30 cellular contexts compared by ENCODE assay signal in genomic region chr11:7903940-7904339, GRCh38. TPM values are rescaled to one million over a fixed set of nuclear protein-coding genes. Genes with fewer than 3 reads are reported as not detected.
DNase-seq lines count a peak whose midpoint lies in the region; TF ChIP-seq lines count a peak whose summit lies in the region.
"Had no signal": no experiment of that assay in that cellular context is flagged by ENCODE, and none has a peak within 500 bp of the region (broad histone marks: within the 10 kb centered on the region; RNA-seq: fewer than 3 reads in every experiment).

No MANE protein-coding gene starts in this region.

- H3K4me1 ChIP-seq in breast epithelium, result no peaks in the 10 kb centered on the region
- H3K4me1 ChIP-seq in left ventricle myocardium inferior, result no peaks in the 10 kb centered on the region
- H3K4me1 ChIP-seq: SJCRH30, thyroid gland had no signal

- H3K9me3 ChIP-seq in breast epithelium (no peaks in the 10 kb centered on the region), left ventricle myocardium inferior (replicated peaks) (no peaks in the 10 kb centered on the region)
- H3K9me3 ChIP-seq: esophagus squamous epithelium, SJCRH30, thyroid gland had no signal

- H3K4me3 ChIP-seq in breast epithelium, result peak overlapping the region in 2 of 3 donors; percentile 26 to 36
- H3K4me3 ChIP-seq in left ventricle myocardium inferior, result no peak overlapping the region
- H3K4me3 ChIP-seq: esophagus squamous epithelium, SJCRH30, thyroid gland had no signal

- no peaks in the 10 kb centered on the region for H3K36me3 ChIP-seq in breast epithelium
- no peaks in the 10 kb centered on the region for H3K36me3 ChIP-seq in left ventricle myocardium inferior
- H3K36me3 ChIP-seq: brain microvascular endothelial cell, esophagus squamous epithelium, SJCRH30, thyroid gland had no signal

- intact Hi-C loops in breast epithelium (cut with DNase I; ENCODE audit: low total_unique reads), result no loop called here
- intact Hi-C loops in MCF 10A (cut with micrococcal nuclease), result no loop called here
- intact Hi-C loops in left ventricle myocardium inferior (cut with micrococcal nuclease), result no loop called here

- BruUV-seq in MCF 10A (replicated peaks; lab: Mats Ljungman, UMichigan), result no TSS peak

- DNase-seq in breast epithelium (ENCODE audit: low spot score in 2 of 2), result no peak
- no peak for DNase-seq in MCF 10A (ENCODE audit: unreplicated experiment)
- no peak for DNase-seq in epithelial cell of prostate (ENCODE audit: low read depth, low spot score)
- no peak for DNase-seq in hippocampal formation (lab: John Stamatoyannopoulos, UW)
- DNase-seq in left ventricle myocardium inferior, result no peak
- DNase-seq in T-helper 2 cell, result no peak
- no peak for DNase-seq in NCI-H1417 (lab: John Stamatoyannopoulos, UW)
- DNase-seq: activated CD8-positive, alpha-beta T cell treated with anti-CD3 and anti-CD28 coated beads, Interleukin-2, amount 10 ng/mL, durations not matched to agents 7 days and 5 days; activated effector memory CD4-positive, alpha-beta T cell treated with anti-CD3 and anti-CD28 coated beads, Interleukin-2, amount 50 U/mL, for 16 hours; AML-193; brain microvascular endothelial cell; CD4-positive, alpha-beta memory T cell; DMS 273 treated with DMSO at 0.1 percent for 48 hours; effector memory CD4-positive, alpha-beta T cell; esophagus squamous epithelium; GF-D8; NCI-H524; right cardiac atrium; SJCRH30; stimulated activated CD4-positive, alpha-beta T cell treated with anti-CD3 and anti-CD28 coated beads, Interleukin-15, amount 100 ng/mL, for 24 hours; stimulated activated naive CD8-positive, alpha-beta T cell treated with anti-CD3 and anti-CD28 coated beads, Interleukin-15, Interleukin-2, amounts not matched to agents 100 U/mL and 50 U/mL, for 24 hours; thyroid gland had no signal

- H3K27me3 ChIP-seq in breast epithelium (no peaks in the 10 kb centered on the region), left ventricle myocardium inferior (ENCODE audit: low read depth) (peaks cover 55% of the 10 kb centered on the region)
- H3K27me3 ChIP-seq: brain microvascular endothelial cell, esophagus squamous epithelium, SJCRH30, thyroid gland had no signal

- H3K27ac Mint-ChIP-seq in MCF 10A (ENCODE audit: low read depth, unreplicated experiment) (no peak overlapping the region), nephron (peak overlapping the region in 2 of 3 experiments; percentile 72 to 96)
- H3K27ac Mint-ChIP-seq: activated CD8-positive, alpha-beta T cell treated with anti-CD3 and anti-CD28 coated beads, Interleukin-2, amount 10 ng/mL, durations not matched to agents 7 days and 5 days; CD4-positive, alpha-beta memory T cell; natural killer cell treated with Interleukin-12 subunit alpha and Interleukin-12 subunit beta and Interleukin-15 and Interleukin-18, amount 100 ng/mL, for 72 hours; T-helper 1 cell treated with Interleukin-12 subunit alpha and Interleukin-12 subunit beta and Interleukin-4 antibody, amounts not matched to agents 30 μg/mL and 1 μg/mL, for 36 hours had no signal

- CTCF ChIA-PET in MCF 10A (lab: Yijun Ruan, JAX), result interaction anchor here (9.6 to 9.7 kb wide), 2 partner anchors 12 to 81 kb away, joined by 94 to 98 read pairs; partner anchors contain the start of gene EIF3F

- H3K27ac ChIP-seq in breast epithelium (no peak overlapping the region), epithelial cell of prostate (peak overlapping the region; percentile 93), left ventricle myocardium inferior (replicated peaks) (no peak overlapping the region)
- H3K27ac ChIP-seq: brain microvascular endothelial cell, esophagus squamous epithelium, KMS-11, SJCRH30, thyroid gland had no signal

- no peaks in the 10 kb centered on the region for H3K36me3 Mint-ChIP-seq in MCF 10A (ENCODE audit: insufficient read depth, unreplicated experiment)
- H3K36me3 Mint-ChIP-seq in nephron (ENCODE audit: low read depth), result no peaks in the 10 kb centered on the region
- H3K36me3 Mint-ChIP-seq: CD4-positive, alpha-beta memory T cell; natural killer cell treated with Interleukin-12 subunit alpha and Interleukin-12 subunit beta and Interleukin-15 and Interleukin-18, amount 100 ng/mL, for 72 hours had no signal

- H3K9me3 Mint-ChIP-seq in MCF 10A (ENCODE audit: unreplicated experiment) (no peaks in the 10 kb centered on the region), nephron (no peaks in the 10 kb centered on the region)
- H3K9me3 Mint-ChIP-seq: natural killer cell treated with Interleukin-12 subunit alpha and Interleukin-12 subunit beta and Interleukin-15 and Interleukin-18, amount 100 ng/mL, for 72 hours; T-helper 1 cell treated with Interleukin-12 subunit alpha and Interleukin-12 subunit beta and Interleukin-4 antibody, amounts not matched to agents 30 μg/mL and 1 μg/mL, for 36 hours had no signal

- H3K4me3 Mint-ChIP-seq in MCF 10A (ENCODE audit: unreplicated experiment) (no peak overlapping the region), nephron (no peak overlapping the region)
- H3K4me3 Mint-ChIP-seq: activated CD8-positive, alpha-beta T cell treated with anti-CD3 and anti-CD28 coated beads, Interleukin-2, amount 10 ng/mL, durations not matched to agents 7 days and 5 days; CD4-positive, alpha-beta memory T cell; natural killer cell treated with Interleukin-12 subunit alpha and Interleukin-12 subunit beta and Interleukin-15 and Interleukin-18, amount 100 ng/mL, for 72 hours; T-helper 1 cell treated with Interleukin-12 subunit alpha and Interleukin-12 subunit beta and Interleukin-4 antibody, amounts not matched to agents 30 μg/mL and 1 μg/mL, for 36 hours had no signal

- H3K27me3 Mint-ChIP-seq in MCF 10A (ENCODE audit: insufficient read depth, unreplicated experiment) (no peaks in the 10 kb centered on the region), nephron (ENCODE audit: low read depth) (no peaks in the 10 kb centered on the region)

- TF ChIP-seq POLR2A in breast epithelium (IDR thresholded peaks at IDR 0.05), result no peak

- POLR2A ChIA-PET in MCF 10A (lab: Yijun Ruan, JAX), result interaction anchor here (0.8 kb wide), 1 partner anchor 83 kb away, joined by 3 read pairs; the partner anchor contains the start of gene EIF3F

- TF ChIP-seq CTCF in breast epithelium (IDR thresholded peaks at IDR 0.05), result no peak
- no peak for TF ChIP-seq CTCF in MCF 10A (IDR thresholded peaks at IDR 0.05; ENCODE audit: unreplicated experiment)
- TF ChIP-seq CTCF in nephron (IDR thresholded peaks at IDR 0.05; ENCODE audit: unreplicated experiment in 3 of 3), result no peak
- TF ChIP-seq CTCF in left ventricle myocardium inferior (IDR thresholded peaks at IDR 0.05; ENCODE audit: borderline replicate concordance), result no peak

- H3K4me1 Mint-ChIP-seq in MCF 10A (ENCODE audit: insufficient read depth, unreplicated experiment), result peaks cover 23% of the 10 kb centered on the region
- no peaks in the 10 kb centered on the region for H3K4me1 Mint-ChIP-seq in nephron
- H3K4me1 Mint-ChIP-seq: CD4-positive, alpha-beta memory T cell had no signal

RNA-seq across cellular contexts. Expression of gene OR10A6, which starts 27.1 kb away (rescaled TPM):
- total RNA-seq in breast epithelium, result not detected
- not detected in 2 replicates for total RNA-seq in MCF 10A (2022)
- total RNA-seq in left ventricle myocardium inferior, result not detected
- total RNA-seq: A172; activated CD8-positive, alpha-beta T cell treated with anti-CD3 and anti-CD28 coated beads, Interleukin-2, amount 10 ng/mL, durations not matched to agents 7 days and 5 days; CD4-positive, alpha-beta memory T cell; esophagus squamous epithelium; frontal cortex; H1; natural killer cell treated with Interleukin-12 subunit alpha and Interleukin-12 subunit beta and Interleukin-15 and Interleukin-18, amount 100 ng/mL, for 72 hours; right cardiac atrium; SJCRH30; thyroid gland had no signal

RNA-seq across cellular contexts. Expression of gene OR10A3, which starts 37.6 kb away (rescaled TPM):
- total RNA-seq in breast epithelium, result not detected
- not detected in 2 replicates for total RNA-seq in MCF 10A (2022)
- not detected for total RNA-seq in left ventricle myocardium inferior
- total RNA-seq: A172; activated CD8-positive, alpha-beta T cell treated with anti-CD3 and anti-CD28 coated beads, Interleukin-2, amount 10 ng/mL, durations not matched to agents 7 days and 5 days; CD4-positive, alpha-beta memory T cell; esophagus squamous epithelium; frontal cortex; H1; HT1080; natural killer cell treated with Interleukin-12 subunit alpha and Interleukin-12 subunit beta and Interleukin-15 and Interleukin-18, amount 100 ng/mL, for 72 hours; right cardiac atrium; SJCRH30; thyroid gland had no signal
